ENCODE assay signal across 1 cellular context in the genomic region with DNA sequence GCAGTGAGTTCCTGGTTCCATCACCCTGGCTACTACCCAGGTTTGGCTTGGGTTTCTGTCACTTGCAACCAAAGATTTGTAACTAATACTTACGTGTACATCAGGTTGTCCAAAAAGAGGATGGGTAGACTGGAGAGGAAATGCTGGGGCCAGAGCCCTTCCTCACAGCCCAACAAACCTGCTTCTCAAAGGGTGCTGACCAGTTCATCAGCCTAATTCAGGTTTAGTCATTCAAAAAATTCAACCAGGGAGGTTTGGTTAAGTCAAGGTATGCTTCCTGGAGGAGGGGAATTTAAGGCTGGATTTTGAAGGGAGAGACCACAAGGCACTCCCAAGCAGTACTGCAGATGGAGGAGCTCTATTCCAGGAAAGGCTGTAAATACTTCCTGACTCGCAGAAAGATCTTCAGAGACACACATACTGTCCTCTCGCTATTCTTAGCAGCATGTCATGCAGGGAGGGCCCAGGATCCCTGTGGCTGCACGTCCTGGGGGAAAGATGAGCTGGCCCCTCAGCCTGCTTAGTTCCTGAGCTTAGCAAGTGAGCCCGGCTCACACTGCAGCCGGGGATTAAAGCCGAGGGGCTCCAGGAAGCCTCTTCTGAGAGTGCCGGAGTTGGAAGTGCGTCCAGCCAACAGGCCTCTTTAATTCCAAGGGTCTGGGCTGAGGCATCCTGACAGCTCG.
TF ChIP-seq lines count a peak whose summit lies in the region.

No MANE protein-coding gene starts in this region.

TF ChIP-seq in IMR-90, 13 proteins besides CTCF, POLR2A, EP300 and RAD21:
- TF ChIP-seq RCOR1 (IDR thresholded peaks at IDR 0.05; ENCODE audit: insufficient replicate concordance, low read length) (no peak), BHLHE40 (IDR thresholded peaks at IDR 0.05; ENCODE audit: low read depth, low read length) (no peak), RFX5 (IDR thresholded peaks at IDR 0.05; ENCODE audit: low read depth, low read length) (no peak), NFE2L2 (IDR thresholded peaks at IDR 0.05; ENCODE audit: low read depth, low read length) (no peak), MAZ (IDR thresholded peaks at IDR 0.05; ENCODE audit: borderline replicate concordance, low read depth, low read length) (no peak), CEBPB (IDR thresholded peaks at IDR 0.05; ENCODE audit: low read depth, low read length) (no peak), MXI1 (IDR thresholded peaks at IDR 0.05; ENCODE audit: borderline replicate concordance, low read depth, low read length) (no peak), MAFK (IDR thresholded peaks at IDR 0.05; ENCODE audit: low read depth, low read length) (no peak), FOS (IDR thresholded peaks at IDR 0.05; ENCODE audit: low read depth, low read length) (no peak)
- TF ChIP-seq, protein P1, sequence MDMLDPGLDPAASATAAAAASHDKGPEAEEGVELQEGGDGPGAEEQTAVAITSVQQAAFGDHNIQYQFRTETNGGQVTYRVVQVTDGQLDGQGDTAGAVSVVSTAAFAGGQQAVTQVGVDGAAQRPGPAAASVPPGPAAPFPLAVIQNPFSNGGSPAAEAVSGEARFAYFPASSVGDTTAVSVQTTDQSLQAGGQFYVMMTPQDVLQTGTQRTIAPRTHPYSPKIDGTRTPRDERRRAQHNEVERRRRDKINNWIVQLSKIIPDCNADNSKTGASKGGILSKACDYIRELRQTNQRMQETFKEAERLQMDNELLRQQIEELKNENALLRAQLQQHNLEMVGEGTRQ (IDR thresholded peaks at IDR 0.05; ENCODE audit: low read depth, low read length): no peak
- TF ChIP-seq, protein P2, sequence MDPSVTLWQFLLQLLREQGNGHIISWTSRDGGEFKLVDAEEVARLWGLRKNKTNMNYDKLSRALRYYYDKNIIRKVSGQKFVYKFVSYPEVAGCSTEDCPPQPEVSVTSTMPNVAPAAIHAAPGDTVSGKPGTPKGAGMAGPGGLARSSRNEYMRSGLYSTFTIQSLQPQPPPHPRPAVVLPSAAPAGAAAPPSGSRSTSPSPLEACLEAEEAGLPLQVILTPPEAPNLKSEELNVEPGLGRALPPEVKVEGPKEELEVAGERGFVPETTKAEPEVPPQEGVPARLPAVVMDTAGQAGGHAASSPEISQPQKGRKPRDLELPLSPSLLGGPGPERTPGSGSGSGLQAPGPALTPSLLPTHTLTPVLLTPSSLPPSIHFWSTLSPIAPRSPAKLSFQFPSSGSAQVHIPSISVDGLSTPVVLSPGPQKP (IDR thresholded peaks at IDR 0.05; ENCODE audit: borderline replicate concordance, low read depth, low read length): no peak
TF ChIP-seq in IMR-90: peak in this region for 0.
